Comparison of ENCODE assay signal across 8 cellular contexts in the genomic region with DNA sequence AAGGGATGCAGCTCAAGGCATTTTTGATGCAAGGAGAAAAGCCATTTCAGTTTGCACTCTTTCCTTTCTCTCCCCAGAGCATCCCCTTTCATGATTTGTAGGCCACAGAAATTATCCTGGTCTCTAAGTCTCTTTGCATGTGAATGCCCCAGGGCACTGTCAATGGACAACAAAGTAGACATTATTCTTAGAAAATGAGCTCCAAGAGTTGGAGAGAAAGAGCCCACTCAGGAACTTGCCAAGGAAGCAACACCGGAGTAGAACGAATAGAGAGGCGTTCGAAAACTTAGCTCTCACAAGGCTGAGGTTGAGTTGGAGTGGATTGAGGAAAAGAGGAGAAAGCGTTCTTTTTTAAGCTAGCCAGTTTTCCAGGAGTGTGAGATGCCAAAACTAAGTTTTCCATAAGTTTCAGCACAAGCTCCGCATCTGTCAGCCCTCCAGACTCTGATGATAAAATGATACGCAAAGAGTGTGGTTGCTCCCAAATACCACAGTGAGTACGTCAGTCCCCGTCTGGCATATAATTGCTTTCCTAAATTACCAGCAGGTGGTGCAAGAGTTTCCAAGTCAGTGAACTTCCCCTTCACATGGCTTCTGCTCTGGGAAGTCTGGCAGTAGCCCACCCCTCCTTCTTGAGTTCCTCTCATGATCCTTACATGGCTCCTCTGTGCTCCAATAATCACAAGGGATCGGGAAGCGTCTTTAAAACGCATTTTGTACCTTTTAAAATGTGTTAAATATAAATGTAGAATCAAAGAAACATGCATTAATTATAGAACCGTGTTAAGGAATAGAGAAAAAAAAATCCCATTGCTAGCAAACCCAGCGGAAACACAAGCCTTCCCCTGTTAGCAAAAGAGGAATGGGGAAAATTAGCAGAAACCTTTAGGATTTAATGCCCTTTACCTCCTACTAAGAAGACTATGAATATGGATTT.
A peak's percentile ranks its signal among the peaks of the same experiment; 100 is the strongest.
DNase-seq lines count a peak whose midpoint lies in the region; ATAC-seq and TF ChIP-seq lines count a peak whose summit lies in the region.

No MANE protein-coding gene starts in this region.

- DNase-seq in DMS53 (lab: John Stamatoyannopoulos, UW) = peak; percentile 79
- peak; percentile 70 for DNase-seq in IMR-90
- peak; percentile 86 for DNase-seq in dedifferentiated amniotic fluid mesenchymal stem cell (ENCODE audit: extremely low spot score)
- peak in 1 of 2 donors; percentile 32 for DNase-seq in left lung
- DNase-seq in ureter (ENCODE audit: low spot score) = peak; percentile 44
- DNase-seq in activated gamma-delta T cell treated with Interleukin-2 at 50 U/mL for 16 hours = no peak

- TF ChIP-seq RAD21 in IMR-90 (IDR thresholded peaks at IDR 0.05; ENCODE audit: low read length) = peak; percentile 53

- H3K9me3 ChIP-seq in IMR-90 (ENCODE audit: control insufficient read depth, insufficient read depth, low read length) (no peaks in the 10 kb centered on the region), OCI-LY3 (ENCODE audit: insufficient read depth, low read length) (no peaks in the 10 kb centered on the region), left lung (no peaks in the 10 kb centered on the region)

- H3K36me3 ChIP-seq in IMR-90 (ENCODE audit: control insufficient read depth, insufficient read depth, low read length) (no peaks in the 10 kb centered on the region), OCI-LY3 (replicated peaks; ENCODE audit: low read depth, low read length) (no peaks in the 10 kb centered on the region), left lung (no peaks in the 10 kb centered on the region)

- TF ChIP-seq CTCF in IMR-90 (conservative IDR thresholded peaks at IDR 0.05; ENCODE audit: low read depth, low read length) (peak; percentile 55), OCI-LY3 (IDR thresholded peaks at IDR 0.05; ENCODE audit: low read depth, low read length) (peak; percentile 71), left lung (IDR thresholded peaks at IDR 0.05) (peak; percentile 36 to 52)

- intact Hi-C loops in IMR-90 (cut with micrococcal nuclease) (loop anchor here (1.0 to 10.0 kb wide), 2 partner anchors 1249 to 1283 kb away; no protein-coding TSS in a partner anchor), left lung (cut with DNase I) (no loop called here)

- H4K20me1 ChIP-seq in IMR-90 (ENCODE audit: insufficient read depth, low read length) (no peaks in the 10 kb centered on the region), OCI-LY3 (ENCODE audit: insufficient read depth, low read length) (no peaks in the 10 kb centered on the region)

- H3K23ac ChIP-seq in IMR-90 (ENCODE audit: low read depth, low read length) = no peak overlapping the region

- CTCF ChIA-PET in IMR-90 (lab: Yijun Ruan, JAX) = interaction anchor here (0.6 to 1.1 kb wide), 4 partner anchors 8 to 1280 kb away, joined by 3 read pairs; no protein-coding TSS in a partner anchor

- H2AK5ac ChIP-seq in IMR-90 (ENCODE audit: low read depth, low read length) = no peak overlapping the region

- no peak overlapping the region for H3K56ac ChIP-seq in IMR-90 (ENCODE audit: extremely low read depth, insufficient read depth, low read length)

- ATAC-seq in GM19438 (IDR thresholded peaks at IDR 0.05; ENCODE audit: low read depth, unreplicated experiment) (peak; percentile 65), IMR-90 (ENCODE audit: low read depth) (peak; percentile 48), left lung (peak; percentile 95)

- H3K4ac ChIP-seq in IMR-90 (ENCODE audit: low read depth, low read length) = no peak overlapping the region

- BruUV-seq in IMR-90 (replicated peaks; lab: Mats Ljungman, UMichigan) = no TSS peak

- no peaks in the 10 kb centered on the region for H3K27me3 ChIP-seq in IMR-90 (ENCODE audit: control insufficient read depth, insufficient read depth, low read length)
- no peaks in the 10 kb centered on the region for H3K27me3 ChIP-seq in OCI-LY3 (ENCODE audit: low read depth, low read length)
- no peaks in the 10 kb centered on the region for H3K27me3 ChIP-seq in left lung

- H2BK20ac ChIP-seq in IMR-90 (ENCODE audit: low read depth, low read length) = no peak overlapping the region

- no peak for TF ChIP-seq POLR2A in IMR-90 (IDR thresholded peaks at IDR 0.05; ENCODE audit: low read depth, low read length)

- in situ Hi-C loops in IMR-90 (cut with MboI; ENCODE audit: low sequenced_read_pairs) = loop anchor here (10.0 kb wide), 1 partner anchor 1263 kb away; no protein-coding TSS in a partner anchor

- H3K4me1 ChIP-seq in IMR-90 (ENCODE audit: control insufficient read depth, insufficient read depth, low read length) (no peaks in the 10 kb centered on the region), OCI-LY3 (ENCODE audit: low read length) (peaks cover 17% of the 10 kb centered on the region), left lung (no peaks in the 10 kb centered on the region)

- no peak overlapping the region for H4K5ac ChIP-seq in IMR-90 (ENCODE audit: low read depth, low read length)

- POLR2A ChIA-PET in IMR-90 (lab: Charles Lee; ENCODE audit: unreplicated experiment) = no interaction called here

- no peak overlapping the region for H3K18ac ChIP-seq in IMR-90 (ENCODE audit: low read depth, low read length)

- H4K8ac ChIP-seq in IMR-90 (ENCODE audit: low read depth in 2 of 2, low read length in 2 of 2) = no peak overlapping the region

- no peaks in the 10 kb centered on the region for H3K9me1 ChIP-seq in IMR-90 (ENCODE audit: insufficient read depth, low read length)

- H2BK120ac ChIP-seq in IMR-90 (ENCODE audit: low read depth, low read length) = no peak overlapping the region

- no peak overlapping the region for H3K9ac ChIP-seq in IMR-90 (ENCODE audit: low read depth, low read length)
- H3K9ac ChIP-seq in OCI-LY3 (ENCODE audit: low read length) = no peak overlapping the region

- H3K14ac ChIP-seq in IMR-90 (replicated peaks; ENCODE audit: low read depth, low read length) = no peak overlapping the region

- WGBS in IMR-90 (ENCODE audit: extremely low coverage in 2 of 2, insufficient read length in 1 of 2), 2 experiments = 34% methylated on average over 7 of the region's 14 CpGs; no CpG with 5 or more reads in 1 of the 2 experiments

- H3K4me2 ChIP-seq in IMR-90 (ENCODE audit: low read depth, low read length) (no peak overlapping the region), OCI-LY3 (ENCODE audit: low read length) (peak overlapping the region; percentile 76)

- no peak overlapping the region for H2BK5ac ChIP-seq in IMR-90 (ENCODE audit: low read depth, low read length, poor library complexity, severe bottlenecking)

- no peaks in the 10 kb centered on the region for H3K79me2 ChIP-seq in OCI-LY3 (ENCODE audit: low read length)

- H2BK15ac ChIP-seq in IMR-90 (ENCODE audit: low read depth, low read length) = no peak overlapping the region

- H2AK9ac ChIP-seq in IMR-90 (replicated peaks; ENCODE audit: low read depth, low read length, poor library complexity) = no peak overlapping the region

- H3K79me1 ChIP-seq in IMR-90 (ENCODE audit: low read depth in 1 of 2, low read length in 2 of 2) = no peaks in the 10 kb centered on the region

- H4K91ac ChIP-seq in IMR-90 (ENCODE audit: insufficient read depth, low read depth, low read length) = no peak overlapping the region

- dilution Hi-C loops in IMR-90 (cut with HindIII; ENCODE audit: low sequenced_read_pairs, unreplicated experiment) = no loop called here

- H3K27ac ChIP-seq in IMR-90 (ENCODE audit: insufficient read depth, low read length) (no peak overlapping the region), OCI-LY3 (ENCODE audit: low read length) (no peak overlapping the region), left lung (no peak overlapping the region)

- H3K4me3 ChIP-seq in IMR-90 (ENCODE audit: insufficient read depth, low read depth, low read length) (no peak overlapping the region), OCI-LY3 (ENCODE audit: low read length) (peak overlapping the region; percentile 59), left lung (no peak overlapping the region)

- H2AFZ ChIP-seq in IMR-90 (replicated peaks; ENCODE audit: low read length, poor library complexity) (no peak overlapping the region), OCI-LY3 (ENCODE audit: low read depth, low read length) (peak overlapping the region; percentile 76; the same call in 1 of the 2 replicates)

TF ChIP-seq in IMR-90, 13 proteins besides CTCF, POLR2A, EP300 and RAD21:
- TF ChIP-seq MXI1 (IDR thresholded peaks at IDR 0.05; ENCODE audit: borderline replicate concordance, low read depth, low read length) = no peak
- peak; percentile 62; the same call in 1 of the 2 replicates for TF ChIP-seq SMC3 (IDR thresholded peaks at IDR 0.05; ENCODE audit: low read depth, low read length)
- TF ChIP-seq NFE2L2 (IDR thresholded peaks at IDR 0.05; ENCODE audit: low read depth, low read length) = no peak
